Comparison of ENCODE assay signal across 9 cellular contexts in the genomic region with DNA sequence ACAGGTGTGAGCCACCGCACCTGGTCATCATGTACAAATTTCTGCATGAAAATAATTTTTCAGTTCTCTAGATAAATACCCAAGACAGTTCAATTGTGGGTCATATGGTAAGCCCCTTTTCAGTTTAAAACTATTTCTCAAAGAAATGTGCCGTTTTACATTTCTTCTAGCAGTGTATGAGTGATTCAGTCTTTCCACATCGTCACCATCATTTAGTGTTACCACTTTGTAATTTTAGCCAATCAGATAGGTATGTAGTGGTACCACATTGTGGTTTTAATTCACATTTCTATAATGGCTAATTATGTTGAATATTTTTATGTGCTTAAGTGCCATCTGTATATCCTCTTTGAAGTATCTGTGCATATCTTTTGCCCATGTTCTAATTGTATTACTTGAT.
"Had no signal": no experiment of that assay in that cellular context is flagged by ENCODE, and none has a peak within 500 bp of the region (broad histone marks: within the 10 kb centered on the region; RNA-seq: fewer than 3 reads in every experiment).

No MANE protein-coding gene starts in this region.

- H3K36me3 ChIP-seq: HAP-1 had no signal

- H3K4me2 ChIP-seq: GM23338 had no signal

- H3K27me3 Mint-ChIP-seq: IgD-negative memory B cell had no signal

- H3K4me3 ChIP-seq: GM23338, HAP-1 had no signal

- FAIRE-seq: H1, HTR-8/SVneo had no signal

- H3K4me3 Mint-ChIP-seq: GM23338, HFFc6, IgD-negative memory B cell had no signal

- ATAC-seq: GM23338, HCT116 had no signal

- H3K9me3 ChIP-seq: HAP-1 had no signal

- H2AFZ ChIP-seq: GM23338 had no signal

- DNase-seq: H7, HFFc6, KBM-7 had no signal

- H3K27ac Mint-ChIP-seq: GM23338, HFFc6 had no signal
